ENCODE assay signal across 8 cellular contexts in genomic region chr6:64012351-64013060, GRCh38.
DNase-seq lines count a peak whose midpoint lies in the region; ATAC-seq and TF ChIP-seq lines count a peak whose summit lies in the region.

No MANE protein-coding gene starts in this region.

- H3K9ac ChIP-seq in MM.1S (ENCODE audit: low read length), result no peak overlapping the region

- no peak overlapping the region for H2AFZ ChIP-seq in MM.1S (ENCODE audit: low read length)

- H3K4me1 ChIP-seq in MM.1S (ENCODE audit: low read length) (no peaks in the 10 kb centered on the region), adrenal gland (replicated peaks in 1 of 2) (no peaks in the 10 kb centered on the region)

- H3K27ac ChIP-seq in MM.1S (ENCODE audit: low read length) (no peak overlapping the region), adrenal gland (no peak overlapping the region)

- TF ChIP-seq CTCF in MM.1S (IDR thresholded peaks at IDR 0.05; ENCODE audit: low read length) (peak; percentile 71), adrenal gland (IDR thresholded peaks at IDR 0.05) (peak in 4 of 6 experiments; percentile 25 to 45 (median 37))

- intact Hi-C loops in adrenal gland (cut with DNase I), result no loop called here

- no peaks in the 10 kb centered on the region for H3K79me2 ChIP-seq in MM.1S (ENCODE audit: low read length)

- H3K4me3 ChIP-seq in MM.1S (ENCODE audit: low read length), result no peak overlapping the region
- no peak overlapping the region for H3K4me3 ChIP-seq in adrenal gland

- TF ChIP-seq POLR2A in adrenal gland (IDR thresholded peaks at IDR 0.05), result no peak

- H3K4me2 ChIP-seq in MM.1S (ENCODE audit: low read depth, low read length), result no peak overlapping the region

- in situ Hi-C loops in G401 (cut with HindIII; ENCODE audit: low sequenced_read_pairs), result no loop called here

- DNase-seq in G401 (ENCODE audit: low spot score), result peak; percentile 69
- DNase-seq in MM.1S, result peak; percentile 61
- DNase-seq in adrenal gland, result no peak
- DNase-seq in iris pigment epithelial cell (ENCODE audit: low read depth), result peak; percentile 44
- no peak for DNase-seq in cerebellar nuclear complex (lab: John Stamatoyannopoulos, UW)
- DNase-seq in stimulated activated CD4-positive, alpha-beta T cell treated with anti-CD3 and anti-CD28 coated beads, Interleukin-4, amount 100 ng/mL, for 24 hours, result no peak

- no peaks in the 10 kb centered on the region for H3K9me3 ChIP-seq in MM.1S (replicated peaks; ENCODE audit: insufficient read depth, low read length)
- no peaks in the 10 kb centered on the region for H3K9me3 ChIP-seq in adrenal gland (replicated peaks in 1 of 3)

- H3K36me3 ChIP-seq in MM.1S (replicated peaks; ENCODE audit: insufficient read depth, low read length) (no peaks in the 10 kb centered on the region), adrenal gland (replicated peaks in 1 of 2) (no peaks in the 10 kb centered on the region)

- 35 to 51% (median 44%) methylated on average over 4 of the region's 4 CpGs for WGBS in adrenal gland, 4 donors

- no peak for ATAC-seq in activated CD4-positive, CD25-positive, alpha-beta regulatory T cell treated with anti-CD3 and anti-CD28 coated beads, Interleukin-2, amount 50 U/mL, for 24 hours
- no peak for ATAC-seq in HG02840 (IDR thresholded peaks at IDR 0.05; ENCODE audit: low FRiP score, unreplicated experiment)

- no peaks in the 10 kb centered on the region for H4K20me1 ChIP-seq in MM.1S (ENCODE audit: insufficient read depth, low read length)

- H3F3A ChIP-seq in MM.1S (ENCODE audit: insufficient read depth, low read length), result no peaks in the 10 kb centered on the region

- H3K27me3 ChIP-seq in MM.1S (replicated peaks; ENCODE audit: insufficient read depth, low read length) (no peaks in the 10 kb centered on the region), adrenal gland (no peaks in the 10 kb centered on the region)

- no peaks in the 10 kb centered on the region for H3K9me2 ChIP-seq in MM.1S (replicated peaks; ENCODE audit: insufficient read depth, low read length)

Comparison
In these comparisons a context has a peak if more than half of its experiments do, and no peak if none do; other contexts are left out.
1. DNase-seq: peak in G401 (single experiment), MM.1S (single experiment) and iris pigment epithelial cell (single experiment); none in adrenal gland (0 of 7), cerebellar nuclear complex (0 of 2) and stimulated activated CD4-positive, alpha-beta T cell treated with anti-CD3 and anti-CD28 coated beads, Interleukin-4, amount 100 ng/mL, for 24 hours (single experiment).